1 cellular context compared by ENCODE assay signal in genomic region chr21:38824124-38824822, GRCh38.
TF ChIP-seq lines count a peak whose summit lies in the region.

No MANE protein-coding gene starts in this region.

TF ChIP-seq in HepG2, 621 proteins besides CTCF, POLR2A, EP300 and RAD21 (continued from another document and continues in another):
- TF ChIP-seq ZBTB26 (CRISPR knock-in tag; IDR thresholded peaks at IDR 0.05; ENCODE audit: borderline replicate concordance) (no peak; the same call in 1 of the 2 replicates), ZNF34 (CRISPR knock-in tag; IDR thresholded peaks at IDR 0.05; ENCODE audit: borderline replicate concordance) (peak; percentile 46; the same call in 1 of the 2 replicates), GRHL1 (CRISPR knock-in tag; conservative IDR thresholded peaks at IDR 0.05) (no peak), CHD4 (IDR thresholded peaks at IDR 0.05; ENCODE audit: borderline replicate concordance, low read length) (peak; percentile 73; the same call in 1 of the 2 replicates), REL (CRISPR knock-in tag; conservative IDR thresholded peaks at IDR 0.05) (no peak), ARID4A (CRISPR knock-in tag; IDR thresholded peaks at IDR 0.05; ENCODE audit: borderline replicate concordance) (peak; percentile 56; the same call in 1 of the 2 replicates), ZSCAN21 (CRISPR knock-in tag; IDR thresholded peaks at IDR 0.05; ENCODE audit: borderline replicate concordance) (no peak), ZSCAN25 (CRISPR knock-in tag; IDR thresholded peaks at IDR 0.05) (no peak; the same call in 1 of the 2 replicates), PBX2 (CRISPR knock-in tag; IDR thresholded peaks at IDR 0.05) (no peak; the same call in 1 of the 2 replicates), AGO2 (optimal IDR thresholded peaks at IDR 0.05; ENCODE audit: low read depth, low read length) (peak; percentile 40), ZNF570 (CRISPR knock-in tag; IDR thresholded peaks at IDR 0.05; ENCODE audit: borderline replicate concordance) (no peak), ZNF512 (CRISPR knock-in tag; IDR thresholded peaks at IDR 0.05) (0 out of 2 replicates have a peak, but pooled peaks have one; percentile 27), TCF7L2 (IDR thresholded peaks at IDR 0.05; ENCODE audit: low read depth, low read length) (no peak), CEBPB (IDR thresholded peaks at IDR 0.05; ENCODE audit: borderline replicate concordance, low read depth, low read length) (peak; percentile 48; the same call in 1 of the 2 replicates), ZNF557 (CRISPR knock-in tag; IDR thresholded peaks at IDR 0.05) (no peak), SAP130 (CRISPR knock-in tag; IDR thresholded peaks at IDR 0.05; ENCODE audit: low read depth) (peak; percentile 67), NFYC (CRISPR knock-in tag; IDR thresholded peaks at IDR 0.05) (no peak; the same call in 1 of the 2 replicates), MYPOP (CRISPR knock-in tag; IDR thresholded peaks at IDR 0.05) (peak; percentile 74; the same call in 1 of the 2 replicates), ZNF563 (CRISPR knock-in tag; IDR thresholded peaks at IDR 0.05) (no peak), KLF12 (CRISPR knock-in tag; IDR thresholded peaks at IDR 0.05; ENCODE audit: borderline replicate concordance) (peak; percentile 57; the same call in 1 of the 2 replicates), SNRNP70 (IDR thresholded peaks at IDR 0.05; ENCODE audit: low read depth, low read length) (no peak), IRF2 (CRISPR knock-in tag; IDR thresholded peaks at IDR 0.05) (peak; percentile 64; the same call in 1 of the 2 replicates), ZNF10 (CRISPR knock-in tag; IDR thresholded peaks at IDR 0.05; ENCODE audit: borderline replicate concordance, low read depth) (no peak), ZNF142 (CRISPR knock-in tag; IDR thresholded peaks at IDR 0.05) (no peak), MBNL3 (CRISPR knock-in tag; conservative IDR thresholded peaks at IDR 0.05) (no peak), ZNF530 (CRISPR knock-in tag; IDR thresholded peaks at IDR 0.05; ENCODE audit: low read depth) (no peak), ZBTB38 (CRISPR knock-in tag; IDR thresholded peaks at IDR 0.05) (peak; percentile 48; the same call in 1 of the 2 replicates), ZFP41 (CRISPR knock-in tag; IDR thresholded peaks at IDR 0.05; ENCODE audit: borderline replicate concordance) (no peak), ARNT (IDR thresholded peaks at IDR 0.05) (no peak), FOXO4 (CRISPR knock-in tag; conservative IDR thresholded peaks at IDR 0.05) (no peak), BRD4 (CRISPR knock-in tag; IDR thresholded peaks at IDR 0.05) (no peak), ZNF607 (CRISPR knock-in tag; IDR thresholded peaks at IDR 0.05; ENCODE audit: borderline replicate concordance) (no peak), WIZ (CRISPR knock-in tag; IDR thresholded peaks at IDR 0.05) (no peak), ZNF484 (CRISPR knock-in tag; IDR thresholded peaks at IDR 0.05; ENCODE audit: borderline replicate concordance, low read depth) (no peak), ZNF572 (CRISPR knock-in tag; IDR thresholded peaks at IDR 0.05) (no peak), ATF3 (CRISPR knock-in tag; IDR thresholded peaks at IDR 0.05) (peak; percentile 64; the same call in 1 of the 2 replicates), MED8 (CRISPR knock-in tag; IDR thresholded peaks at IDR 0.05; ENCODE audit: insufficient replicate concordance) (no peak), MXD4 (CRISPR knock-in tag; IDR thresholded peaks at IDR 0.05) (no peak; the same call in 1 of the 2 replicates), REXO4 (CRISPR knock-in tag; IDR thresholded peaks at IDR 0.05; ENCODE audit: borderline replicate concordance) (no peak), ELF4 (CRISPR knock-in tag; IDR thresholded peaks at IDR 0.05; ENCODE audit: borderline replicate concordance) (no peak), CREB1 (IDR thresholded peaks at IDR 0.05) (no peak), CREB1 (CRISPR knock-in tag; IDR thresholded peaks at IDR 0.05) (no peak), ZNF337 (CRISPR knock-in tag; IDR thresholded peaks at IDR 0.05; ENCODE audit: borderline replicate concordance, low read depth) (peak; percentile 41; the same call in 1 of the 2 replicates), ZNF883 (CRISPR knock-in tag; IDR thresholded peaks at IDR 0.05; ENCODE audit: not compliant biosample characterization) (no peak)
